ENCODE assay signal across 32 cellular contexts in the genomic region with DNA sequence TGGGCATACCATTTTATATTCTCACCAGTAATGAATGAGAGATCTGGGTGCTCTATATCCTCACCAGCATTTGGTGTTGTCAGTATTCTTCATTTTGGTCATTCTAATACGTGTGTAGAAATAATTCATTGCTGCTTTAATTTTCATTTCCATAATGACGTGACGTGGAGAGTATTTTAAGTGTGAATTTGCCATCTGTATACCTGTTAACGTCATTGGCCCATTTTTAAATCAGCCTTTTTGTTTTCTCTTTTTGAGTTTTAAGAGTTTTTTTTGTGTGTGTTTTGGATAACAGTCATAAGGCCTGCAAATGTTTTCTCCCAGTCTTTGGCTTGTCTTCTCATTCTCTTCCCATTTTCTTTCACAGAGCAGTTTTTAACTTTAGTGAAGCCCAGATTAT.
"Had no signal": no experiment of that assay in that cellular context is flagged by ENCODE, and none has a peak within 500 bp of the region (broad histone marks: within the 10 kb centered on the region; RNA-seq: fewer than 3 reads in every experiment).

No MANE protein-coding gene starts in this region.

- H3K4me1 Mint-ChIP-seq: naive thymus-derived CD4-positive, alpha-beta T cell; natural killer cell; neural progenitor cell; stimulated activated memory B cell treated with anti-CD40 and anti-IgM and Interleukin-4, amounts not matched to agents 10 μg/mL and 1 μg/mL and 100 μg/mL, for 72 hours; stimulated activated naive CD8-positive, alpha-beta T cell treated with anti-CD3 and anti-CD28 coated beads, Interleukin-15, amount 100 ng/mL, for 72 hours had no signal

- H3K4me2 ChIP-seq: neural progenitor cell, smooth muscle cell had no signal

- DNase-seq: naive thymus-derived CD4-positive, alpha-beta T cell; natural killer cell; occipital lobe; ovary; posterior cingulate gyrus; psoas muscle; right cardiac atrium; spleen; stimulated activated CD4-positive, alpha-beta T cell treated with anti-CD3 and anti-CD28 coated beads, Interleukin-12 subunit alpha, Interleukin-12 subunit beta, amount 100 ng/mL, for 4 hours; stimulated activated CD4-positive, alpha-beta T cell treated with anti-CD3 and anti-CD28 coated beads, Interleukin-1b, Interleukin-23, amount 100 ng/mL, for 48 hours; stimulated activated CD4-positive, alpha-beta T cell treated with anti-CD3 and anti-CD28 coated beads, Interleukin-4, amount 100 ng/mL, for 1 hour; stimulated activated CD4-positive, alpha-beta T cell treated with anti-CD3 and anti-CD28 coated beads, Interleukin-4, amount 100 ng/mL, for 4 hours; stimulated activated CD8-positive, alpha-beta memory T cell treated with anti-CD3 and anti-CD28 coated beads, Interleukin-4, amount 100 ng/mL, for 48 hours; stimulated activated naive CD4-positive, alpha-beta T cell; stimulated activated naive CD8-positive, alpha-beta T cell treated with anti-CD3 and anti-CD28 coated beads, Interleukin-15, amount 100 ng/mL, for 72 hours; stimulated activated naive CD8-positive, alpha-beta T cell treated with anti-CD3 and anti-CD28 coated beads, Interleukin-15, Interleukin-2, amounts not matched to agents 100 U/mL and 50 U/mL, for 24 hours; substantia nigra; testis; tibial artery; transverse colon; upper lobe of left lung had no signal

- H3K36me3 Mint-ChIP-seq: neural progenitor cell; stimulated activated memory B cell treated with anti-CD40 and anti-IgM and Interleukin-4, amounts not matched to agents 10 μg/mL and 1 μg/mL and 100 μg/mL, for 72 hours had no signal

- FAIRE-seq: urothelium cell line had no signal

- H2AFZ ChIP-seq: neural progenitor cell, parathyroid adenoma had no signal

- H3K9ac ChIP-seq: neural progenitor cell, parathyroid adenoma had no signal

- H3K4me3 ChIP-seq: neural progenitor cell, ovary, psoas muscle, skin epidermis, smooth muscle cell, spleen, suprapubic skin, testis, tibial artery, transverse colon, upper lobe of left lung, vagina had no signal

- H3K27me3 Mint-ChIP-seq: naive thymus-derived CD4-positive, alpha-beta T cell; progenitor cell of endocrine pancreas; stimulated activated memory B cell treated with anti-CD40 and anti-IgM and Interleukin-4, amounts not matched to agents 10 μg/mL and 1 μg/mL and 100 μg/mL, for 72 hours; stimulated activated naive CD8-positive, alpha-beta T cell treated with anti-CD3 and anti-CD28 coated beads, Interleukin-15, amount 100 ng/mL, for 72 hours had no signal

- ATAC-seq: naive thymus-derived CD4-positive, alpha-beta T cell; natural killer cell; psoas muscle; right cardiac atrium; sciatic nerve; stimulated activated memory B cell treated with anti-CD40 and anti-IgM and Interleukin-4, amounts not matched to agents 10 μg/mL and 1 μg/mL and 100 μg/mL, for 72 hours; stimulated activated naive CD8-positive, alpha-beta T cell treated with anti-CD3 and anti-CD28 coated beads, Interleukin-15, amount 100 ng/mL, for 72 hours; stimulated activated naive CD8-positive, alpha-beta T cell treated with anti-CD3 and anti-CD28 coated beads, Interleukin-15, Interleukin-2, amounts not matched to agents 100 U/mL and 50 U/mL, for 24 hours had no signal

- H3K4me3 Mint-ChIP-seq: naive thymus-derived CD4-positive, alpha-beta T cell; natural killer cell; nephron; neural progenitor cell; stimulated activated memory B cell treated with anti-CD40 and anti-IgM and Interleukin-4, amounts not matched to agents 10 μg/mL and 1 μg/mL and 100 μg/mL, for 72 hours; stimulated activated naive CD8-positive, alpha-beta T cell treated with anti-CD3 and anti-CD28 coated beads, Interleukin-15, amount 100 ng/mL, for 72 hours had no signal

- H3K36me3 ChIP-seq: neural progenitor cell, ovary, spleen, suprapubic skin, tibial artery, transverse colon, upper lobe of left lung, vagina had no signal

- H3K9me3 ChIP-seq: ovary, psoas muscle, suprapubic skin, testis, tibial artery, transverse colon, upper lobe of left lung, vagina had no signal

- H3K4me1 ChIP-seq: neural progenitor cell, parathyroid adenoma, psoas muscle, spleen, suprapubic skin, testis, tibial artery, transverse colon, upper lobe of left lung, vagina had no signal

- H3K27ac Mint-ChIP-seq: naive thymus-derived CD4-positive, alpha-beta T cell; natural killer cell; nephron; neural progenitor cell; progenitor cell of endocrine pancreas; stimulated activated memory B cell treated with anti-CD40 and anti-IgM and Interleukin-4, amounts not matched to agents 10 μg/mL and 1 μg/mL and 100 μg/mL, for 72 hours; stimulated activated naive CD8-positive, alpha-beta T cell treated with anti-CD3 and anti-CD28 coated beads, Interleukin-15, amount 100 ng/mL, for 72 hours had no signal

- H3K79me2 ChIP-seq: parathyroid adenoma had no signal

- H3K27ac ChIP-seq: neural progenitor cell, ovary, parathyroid adenoma, psoas muscle, skin epidermis, spleen, suprapubic skin, testis, tibial artery, transverse colon, upper lobe of left lung, vagina had no signal

- H3K27me3 ChIP-seq: neural progenitor cell, ovary, spleen, suprapubic skin, testis, tibial artery, transverse colon, upper lobe of left lung, vagina had no signal
